ENCODE assay signal across 16 cellular contexts in genomic region chrX:150610446-150610845, GRCh38.
"Had no signal": no experiment of that assay in that cellular context is flagged by ENCODE, and none has a peak within 500 bp of the region (broad histone marks: within the 10 kb centered on the region; RNA-seq: fewer than 3 reads in every experiment).

No MANE protein-coding gene starts in this region.

- H3K4me1 Mint-ChIP-seq: neural crest cell had no signal

- H3K9me3 ChIP-seq: esophagus squamous epithelium, heart left ventricle, mucosa of descending colon, sigmoid colon had no signal

- H3K4me1 ChIP-seq: esophagus squamous epithelium, heart left ventricle, sigmoid colon had no signal

- DNase-seq: dermis blood vessel endothelial cell; esophagus squamous epithelium; foreskin melanocyte; heart left ventricle; hippocampal formation; kidney glomerular epithelial cell; mammary epithelial cell; mucosa of descending colon; naive thymus-derived CD8-positive, alpha-beta T cell; posterior cingulate gyrus; sigmoid colon; stimulated activated CD4-positive, alpha-beta T cell treated with anti-CD3 and anti-CD28 coated beads, Interleukin-2, amount 100 ng/mL, for 24 hours; stimulated activated CD4-positive, alpha-beta T cell treated with anti-CD3 and anti-CD28 coated beads, Interleukin-4, amount 100 ng/mL, for 4 hours; stimulated activated naive CD4-positive, alpha-beta T cell treated with Interleukin-2 at 50 U/mL for 16 hours had no signal

- H3K9me3 Mint-ChIP-seq: naive thymus-derived CD8-positive, alpha-beta T cell had no signal

- H3K4me3 ChIP-seq: esophagus squamous epithelium, heart left ventricle, mucosa of descending colon, sigmoid colon, skin epidermis had no signal

- ATAC-seq: heart left ventricle; mucosa of descending colon; naive thymus-derived CD8-positive, alpha-beta T cell had no signal

- H3K27me3 ChIP-seq: esophagus squamous epithelium, heart left ventricle, sigmoid colon had no signal

- H3K4me3 Mint-ChIP-seq: naive thymus-derived CD8-positive, alpha-beta T cell; neural crest cell had no signal

- H3K27ac ChIP-seq: esophagus squamous epithelium, heart left ventricle, sigmoid colon, skin epidermis had no signal

- H3K27me3 Mint-ChIP-seq: naive thymus-derived CD8-positive, alpha-beta T cell had no signal
